Comparison of ENCODE assay signal across 9 cellular contexts in genomic region chr1:21216835-21217811, GRCh38. TPM values are rescaled to one million over a fixed set of nuclear protein-coding genes. Genes with fewer than 3 reads are reported as not detected.
DNase-seq lines count a peak whose midpoint lies in the region; ATAC-seq and TF ChIP-seq lines count a peak whose summit lies in the region.
"Had no signal": no experiment of that assay in that cellular context is flagged by ENCODE, and none has a peak within 500 bp of the region (broad histone marks: within the 10 kb centered on the region; RNA-seq: fewer than 3 reads in every experiment).

No MANE protein-coding gene starts in this region.

- no peak overlapping the region for H3K9ac ChIP-seq in HCT116 (ENCODE audit: low read length)
- H3K9ac ChIP-seq in SU-DHL-6 (ENCODE audit: low read length), result no peak overlapping the region

- H4K20me1 ChIP-seq in HCT116 (ENCODE audit: insufficient read depth) (no peaks in the 10 kb centered on the region), SU-DHL-6 (ENCODE audit: low read depth, low read length) (no peaks in the 10 kb centered on the region)

- WGBS in iPS DF 6.9 (ENCODE audit: insufficient coverage, insufficient read length), result no CpG with 5 or more reads among the region's 19 CpGs

- intact Hi-C loops in HCT116 (cut with micrococcal nuclease), result loop anchor here (5.0 kb wide), 1 partner anchor 150 kb away; no protein-coding TSS in a partner anchor

- H3K27me3 ChIP-seq in BJ (ENCODE audit: control insufficient read depth, insufficient read depth, low read length) (no peaks in the 10 kb centered on the region), HCT116 (ENCODE audit: insufficient read depth, low read length) (no peaks in the 10 kb centered on the region), SU-DHL-6 (ENCODE audit: low read length) (no peaks in the 10 kb centered on the region), iPS DF 6.9 (ENCODE audit: control insufficient read depth, insufficient read depth, low read length) (no peaks in the 10 kb centered on the region)

- no peaks in the 10 kb centered on the region for H3K36me3 Mint-ChIP-seq in activated naive CD4-positive, alpha-beta T cell treated with anti-CD3 and anti-CD28 coated beads, Interleukin-2, amount 50 U/mL, for 72 hours

- POLR2A ChIA-PET in BJ (lab: Charles Lee) (no interaction called here), HCT116 (lab: Charles Lee) (no interaction called here)

- no TSS peak for BruUV-seq in HCT116 (replicated peaks; lab: Mats Ljungman, UMichigan)

- peaks cover 2 to 7% of the 10 kb centered on the region in 2 experiments; a peak in 2 of 4 replicates for H3K4me1 ChIP-seq in HCT116 (ENCODE audit: control insufficient read depth in 1 of 2, insufficient read depth in 2 of 2, low read length in 2 of 2)
- peaks cover 7% of the 10 kb centered on the region; the same call in 1 of the 2 replicates for H3K4me1 ChIP-seq in iPS DF 6.9 (ENCODE audit: control insufficient read depth, insufficient read depth, low read length)

- DNase-seq in BJ (ENCODE audit: low read depth) (no peak), HCT116 (ENCODE audit: low read depth, low spot score) (peak; percentile 38), iPS DF 6.9 (ENCODE audit: low read depth, low spot score) (peak; percentile 45), GF-D8 (lab: John Stamatoyannopoulos, UW) (no peak), GOT3 (lab: John Stamatoyannopoulos, UW) (no peak)
- peak; percentile 58 to 77 for DNase-seq in activated naive CD4-positive, alpha-beta T cell treated with anti-CD3 and anti-CD28 coated beads, Interleukin-2, amount 50 U/mL, for 72 hours (ENCODE audit: low spot score in 2 of 2)
- DNase-seq in stimulated activated CD4-positive, alpha-beta T cell treated with anti-CD3 and anti-CD28 coated beads, Interleukin-1b, Interleukin-23, amount 100 ng/mL, for 24 hours (ENCODE audit: low read depth in 4 of 4, low spot score in 1 of 4), result peak; percentile 58 to 61 (median 60)

- H3K4me2 ChIP-seq in HCT116 (ENCODE audit: low read length), result no peak overlapping the region
- H3K4me2 ChIP-seq in SU-DHL-6 (ENCODE audit: low read depth, low read length, poor library complexity, severe bottlenecking), result no peak overlapping the region

- no peak overlapping the region for H3K4me3 ChIP-seq in BJ (ENCODE audit: low read depth, low read length)
- no peak overlapping the region for H3K4me3 ChIP-seq in HCT116 (replicated peaks in 1 of 2; ENCODE audit: low read depth in 1 of 2, low read length in 2 of 2)
- no peak overlapping the region for H3K4me3 ChIP-seq in SU-DHL-6 (ENCODE audit: insufficient read depth, low read length, poor library complexity, severe bottlenecking)
- H3K4me3 ChIP-seq in iPS DF 6.9 (ENCODE audit: low read length), result no peak overlapping the region

- no peaks in the 10 kb centered on the region for H3K9me3 Mint-ChIP-seq in activated naive CD4-positive, alpha-beta T cell treated with anti-CD3 and anti-CD28 coated beads, Interleukin-2, amount 50 U/mL, for 72 hours
- H3K9me3 Mint-ChIP-seq: stimulated activated naive CD8-positive, alpha-beta T cell treated with anti-CD3 and anti-CD28 coated beads, Interleukin-15, Interleukin-2, amounts not matched to agents 100 ng/mL and 50 ng/mL, for 24 hours had no signal

- ATAC-seq in HCT116, result peak; percentile 76
- peak; percentile 54 to 57 for ATAC-seq in activated naive CD4-positive, alpha-beta T cell treated with anti-CD3 and anti-CD28 coated beads, Interleukin-2, amount 50 U/mL, for 72 hours

- H3K9me2 ChIP-seq in HCT116 (ENCODE audit: insufficient read depth), result no peaks in the 10 kb centered on the region
- no peaks in the 10 kb centered on the region for H3K9me2 ChIP-seq in SU-DHL-6 (replicated peaks; ENCODE audit: insufficient read depth, low read length)

- H3F3A ChIP-seq in SU-DHL-6 (ENCODE audit: insufficient read depth), result 0 out of 2 replicates have a peak, but pooled peaks cover 4% of the 10 kb centered on the region

- H3K36me3 ChIP-seq in BJ (ENCODE audit: control insufficient read depth, insufficient read depth, low read length) (peaks cover 30% of the 10 kb centered on the region), HCT116 (ENCODE audit: control insufficient read depth in 1 of 2, insufficient read depth in 2 of 2, low read length in 2 of 2) (peaks cover 5 to 6% of the 10 kb centered on the region in 2 experiments; a peak in 2 of 4 replicates), SU-DHL-6 (ENCODE audit: low read length) (no peaks in the 10 kb centered on the region), iPS DF 6.9 (ENCODE audit: control insufficient read depth, insufficient read depth, low read length) (no peaks in the 10 kb centered on the region; the same call in 1 of the 2 replicates)

- TF ChIP-seq CTCF in BJ (IDR thresholded peaks at IDR 0.05; ENCODE audit: insufficient read depth, low read depth, low read length) (peak; percentile 83), HCT116 (IDR thresholded peaks at IDR 0.05 in 2 of 3, conservative IDR thresholded peaks at IDR 0.05 in 1 of 3; ENCODE audit: borderline replicate concordance in 1 of 3, insufficient read depth in 1 of 3, low read depth in 2 of 3, low read length in 2 of 3) (peak; percentile 50 to 95 (median 87); a peak in 5 of 6 replicates), SU-DHL-6 (IDR thresholded peaks at IDR 0.05; ENCODE audit: insufficient read depth, low read length, poor library complexity, severe bottlenecking) (peak; percentile 97)

- TF ChIP-seq RAD21 in HCT116 (IDR thresholded peaks at IDR 0.05; ENCODE audit: low read depth), result peak; percentile 67

- H2AFZ ChIP-seq in HCT116 (ENCODE audit: low read depth, low read length, poor library complexity, severe bottlenecking) (no peak overlapping the region), SU-DHL-6 (ENCODE audit: low read depth, low read length, severe bottlenecking) (no peak overlapping the region)

- no peaks in the 10 kb centered on the region for H3K9me3 ChIP-seq in HCT116 (ENCODE audit: control insufficient read depth in 1 of 2, insufficient read depth in 1 of 2, low read depth in 1 of 2, low read length in 2 of 2)
- no peaks in the 10 kb centered on the region for H3K9me3 ChIP-seq in SU-DHL-6 (ENCODE audit: insufficient read depth, low read length)
- H3K9me3 ChIP-seq in iPS DF 6.9 (ENCODE audit: control insufficient read depth, insufficient read depth, low read length), result no peaks in the 10 kb centered on the region

- CTCF ChIA-PET in BJ (lab: Yijun Ruan, JAX), result interaction anchor here (0.5 to 6.1 kb wide), 28 partner anchors 7 to 576 kb away, joined by 3 to 64 read pairs (median 4); no protein-coding TSS in a partner anchor
- CTCF ChIA-PET in HCT116 (lab: Charles Lee), result interaction anchor here (0.6 to 3.5 kb wide), 6 partner anchors 15 to 520 kb away, joined by 3 to 53 read pairs (median 8); no protein-coding TSS in a partner anchor

- H3K27ac Mint-ChIP-seq in activated naive CD4-positive, alpha-beta T cell treated with anti-CD3 and anti-CD28 coated beads, Interleukin-2, amount 50 U/mL, for 72 hours, result peak overlapping the region; percentile 70 to 87
- H3K27ac Mint-ChIP-seq: stimulated activated naive CD8-positive, alpha-beta T cell treated with anti-CD3 and anti-CD28 coated beads, Interleukin-15, Interleukin-2, amounts not matched to agents 100 ng/mL and 50 ng/mL, for 24 hours had no signal

- H3K27ac ChIP-seq in HCT116 (ENCODE audit: low read depth, low read length), result no peak overlapping the region
- H3K27ac ChIP-seq in SU-DHL-6 (ENCODE audit: low read depth, low read length), result no peak overlapping the region
- no peak overlapping the region for H3K27ac ChIP-seq in iPS DF 6.9 (ENCODE audit: low read length)

- H3K79me2 ChIP-seq in HCT116 (ENCODE audit: insufficient read depth, low read length), result no peaks in the 10 kb centered on the region
- H3K79me2 ChIP-seq in SU-DHL-6 (ENCODE audit: insufficient read depth, low read length), result no peaks in the 10 kb centered on the region

- TF ChIP-seq POLR2A in HCT116 (IDR thresholded peaks at IDR 0.05; ENCODE audit: borderline replicate concordance, extremely low read depth, insufficient read depth, insufficient read length), result no peak

- RAD21 ChIA-PET in HCT116 (lab: Charles Lee; ENCODE audit: low non-redundant PET in 1 of 2, low total read pairs in 2 of 2, uncharacterized antibody in 2 of 2, unreplicated experiment in 2 of 2), result interaction anchor here (1.0 to 2.6 kb wide), 2 partner anchors 151 kb away, joined by 4 to 13 read pairs; no protein-coding TSS in a partner anchor

TF ChIP-seq in HCT116, 20 proteins besides CTCF, POLR2A, EP300 and RAD21 (continues in another document):
- TF ChIP-seq SP1 (IDR thresholded peaks at IDR 0.05; ENCODE audit: low read depth), result no peak
- no peak for TF ChIP-seq JUND (IDR thresholded peaks at IDR 0.05)
- no peak for TF ChIP-seq ATF3 (IDR thresholded peaks at IDR 0.05)
- TF ChIP-seq EGR1 (IDR thresholded peaks at IDR 0.05; ENCODE audit: low read depth), result no peak
- TF ChIP-seq SIN3A (IDR thresholded peaks at IDR 0.05; ENCODE audit: low read depth), result no peak
- TF ChIP-seq POLR2AphosphoS5 (IDR thresholded peaks at IDR 0.05; ENCODE audit: low read depth, low read length), result no peak
- no peak for TF ChIP-seq EZH2 (IDR thresholded peaks at IDR 0.05)

RNA-seq across cellular contexts. Expression of gene EIF4G3, which starts 40.4 kb away (rescaled TPM):
- polyA plus RNA-seq in BJ (2011; rRNA removed), result 62.0 and 62.2 TPM in 2 replicates
- polyA minus RNA-seq in BJ (2011; rRNA and poly(A)+ RNA removed), result 55.6 and 69.8 TPM in 2 replicates
- total RNA-seq in HCT116 (2021; ENCODE audit: unreplicated experiment), result 40.1 TPM
- polyA plus RNA-seq in HCT116 (2012), result 17.5 and 19.1 TPM in 2 replicates
- 10 to 100 TPM; 38.4 to 45.1 TPM for total RNA-seq in activated naive CD4-positive, alpha-beta T cell treated with anti-CD3 and anti-CD28 coated beads, Interleukin-2, amount 50 U/mL, for 72 hours

Comparison
In these comparisons a context has a peak if more than half of its experiments do, and no peak if none do; other contexts are left out.
1. DNase-seq: peak in HCT116 (single experiment), activated naive CD4-positive, alpha-beta T cell treated with anti-CD3 and anti-CD28 coated beads, Interleukin-2, amount 50 U/mL, for 72 hours (2 of 2), iPS DF 6.9 (single experiment) and stimulated activated CD4-positive, alpha-beta T cell treated with anti-CD3 and anti-CD28 coated beads, Interleukin-1b, Interleukin-23, amount 100 ng/mL, for 24 hours (4 of 4); none in BJ (single experiment), GF-D8 (single experiment) and GOT3 (single experiment).
2. Peak in every context shown above with its lines, with median percentiles within 50 percentile points of each other: CTCF ChIP-seq.